In genomic region chr1:8217011-8217711, GRCh38 we compare ENCODE assay signal across 8 cellular contexts.
DNase-seq lines count a peak whose midpoint lies in the region; ATAC-seq and TF ChIP-seq lines count a peak whose summit lies in the region.

No MANE protein-coding gene starts in this region.

- H3K4me1 ChIP-seq in gastrocnemius medialis = peaks cover 4 to 15% of the 10 kb centered on the region in 2 donors

- H3K4me3 ChIP-seq in gastrocnemius medialis = peak overlapping the region; percentile 48 to 58 (median 54)

- no peak overlapping the region for H3K27ac Mint-ChIP-seq in activated T-helper 17 cell treated with anti-CD3 and anti-CD28 coated beads, Interleukin-2, amount 50 U/mL, for 72 hours

- intact Hi-C loops in left ventricle myocardium superior (cut with micrococcal nuclease) (no loop called here), gastrocnemius medialis (cut with DNase I; ENCODE audit: low total_unique reads) (loop anchor here (5.0 kb wide), 1 partner anchor 190 kb away; the partner anchor contains the start of gene ERRFI1)

- TF ChIP-seq CTCF in gastrocnemius medialis (IDR thresholded peaks at IDR 0.05 in 4 of 5, conservative IDR thresholded peaks at IDR 0.05 in 1 of 5) = peak in 1 of 5 experiments; percentile 24

- H3K36me3 ChIP-seq in gastrocnemius medialis = no peaks in the 10 kb centered on the region

- in situ Hi-C loops in gastrocnemius medialis (cut with MboI; ENCODE audit: low sequenced_read_pairs in 4 of 4) = no loop called here
- in situ Hi-C loops in KBM-7 (cut with MboI; ENCODE audit: low pct_unique_long_range_greater_than_20kb, low sequenced_read_pairs) = no loop called here

- H3K27me3 ChIP-seq in gastrocnemius medialis = no peaks in the 10 kb centered on the region

- peak; percentile 65 for DNase-seq in GM03348 (ENCODE audit: low spot score)
- peak; percentile 72 for DNase-seq in left ventricle myocardium superior
- no peak for DNase-seq in gastrocnemius medialis
- no peak for DNase-seq in NK-92 treated with Interleukin-12 subunit alpha and Interleukin-12 subunit beta, amount 100 ng/mL, for 24 hours (lab: John Stamatoyannopoulos, UW)
- no peak for DNase-seq in KBM-7

- no peaks in the 10 kb centered on the region for H3K9me3 ChIP-seq in gastrocnemius medialis

- H3K27me3 Mint-ChIP-seq in activated T-helper 17 cell treated with anti-CD3 and anti-CD28 coated beads, Interleukin-2, amount 50 U/mL, for 72 hours = peaks cover 39% of the 10 kb centered on the region

- ATAC-seq in activated T-helper 17 cell treated with anti-CD3 and anti-CD28 coated beads, Interleukin-2, amount 50 U/mL, for 72 hours (replicated peaks) = peak; percentile 58
- ATAC-seq in left ventricle myocardium superior (peak; percentile 92), gastrocnemius medialis (peak; percentile 32 to 43), HG02759 (IDR thresholded peaks at IDR 0.05; ENCODE audit: unreplicated experiment) (no peak), GM21381 (IDR thresholded peaks at IDR 0.05; ENCODE audit: unreplicated experiment) (no peak)

- H3K36me3 Mint-ChIP-seq in activated T-helper 17 cell treated with anti-CD3 and anti-CD28 coated beads, Interleukin-2, amount 50 U/mL, for 72 hours (ENCODE audit: low read depth) = no peaks in the 10 kb centered on the region

- H3K4me3 Mint-ChIP-seq in activated T-helper 17 cell treated with anti-CD3 and anti-CD28 coated beads, Interleukin-2, amount 50 U/mL, for 72 hours = peak overlapping the region; percentile 54

- H3K27ac ChIP-seq in gastrocnemius medialis = peak overlapping the region; percentile 42 to 64 (median 58)

- peaks cover 4% of the 10 kb centered on the region for H3K4me1 Mint-ChIP-seq in activated T-helper 17 cell treated with anti-CD3 and anti-CD28 coated beads, Interleukin-2, amount 50 U/mL, for 72 hours

- no peaks in the 10 kb centered on the region for H3K9me3 Mint-ChIP-seq in activated T-helper 17 cell treated with anti-CD3 and anti-CD28 coated beads, Interleukin-2, amount 50 U/mL, for 72 hours

- TF ChIP-seq POLR2A in gastrocnemius medialis (IDR thresholded peaks at IDR 0.05) = peak in 1 of 2 donors; percentile 17

Comparison
In these comparisons a context has a peak if more than half of its experiments do, and no peak if none do; other contexts are left out.
1. DNase-seq: peak in GM03348 (single experiment) and left ventricle myocardium superior (single experiment); none in gastrocnemius medialis (0 of 2), NK-92 treated with Interleukin-12 subunit alpha and Interleukin-12 subunit beta, amount 100 ng/mL, for 24 hours (single experiment) and KBM-7 (single experiment).
2. ATAC-seq: peak in activated T-helper 17 cell treated with anti-CD3 and anti-CD28 coated beads, Interleukin-2, amount 50 U/mL, for 72 hours (single experiment), left ventricle myocardium superior (single experiment) and gastrocnemius medialis (2 of 2); none in HG02759 (single experiment) and GM21381 (single experiment).